Comparison of ENCODE assay signal across 22 cellular contexts in genomic region chr6:92688328-92688727, GRCh38.
DNase-seq lines count a peak whose midpoint lies in the region; ATAC-seq lines count a peak whose summit lies in the region.
"Had no signal": no experiment of that assay in that cellular context is flagged by ENCODE, and none has a peak within 500 bp of the region (broad histone marks: within the 10 kb centered on the region; RNA-seq: fewer than 3 reads in every experiment).

No MANE protein-coding gene starts in this region.

- ATAC-seq in HG03342 (IDR thresholded peaks at IDR 0.05; ENCODE audit: unreplicated experiment) = peak; percentile 64
- ATAC-seq: activated CD4-positive, CD25-positive, alpha-beta regulatory T cell treated with anti-CD3 and anti-CD28 coated beads, Interleukin-2, amount 50 U/mL, for 24 hours had no signal

- DNase-seq in CD1c-positive myeloid dendritic cell (ENCODE audit: extremely low spot score) (peak; percentile 70), NOMO-1 (lab: John Stamatoyannopoulos, UW; ENCODE audit: unreplicated experiment in 2 of 2) (peak; percentile 43 to 82), dermis blood vessel endothelial cell (peak; percentile 5), dedifferentiated amniotic fluid mesenchymal stem cell (ENCODE audit: extremely low spot score) (no peak), NCI-H2029 (lab: John Stamatoyannopoulos, UW) (no peak), COLO829 (ENCODE audit: low spot score) (no peak)
- no peak for DNase-seq in stimulated activated naive CD4-positive, alpha-beta T cell treated with Interleukin-2 at 50 U/mL for 16 hours (lab: John Stamatoyannopoulos, UW)
- DNase-seq: activated CD4-positive, alpha-beta memory T cell treated with anti-CD3 and anti-CD28 coated beads, Interleukin-2, amount 10 ng/mL, durations not matched to agents 7 days and 5 days; activated gamma-delta T cell; brain microvascular endothelial cell; CD8-positive, alpha-beta memory T cell; DND-41; mesendoderm; naive B cell; NCI-H1694 treated with DMSO at 0.1 percent for 48 hours; NCI-H226; nucleus accumbens; stimulated activated CD4-positive, alpha-beta T cell treated with anti-CD3 and anti-CD28 coated beads, Interleukin-4, amount 100 ng/mL, for 1 hour; stimulated activated naive CD4-positive, alpha-beta T cell; T1000 had no signal

Comparison
In these comparisons a context has a peak if more than half of its experiments do, and no peak if none do; other contexts are left out.
1. DNase-seq: peak in CD1c-positive myeloid dendritic cell (single experiment), NOMO-1 (2 of 2) and dermis blood vessel endothelial cell (single experiment); none in dedifferentiated amniotic fluid mesenchymal stem cell (single experiment), NCI-H2029 (single experiment), COLO829 (single experiment) and stimulated activated naive CD4-positive, alpha-beta T cell treated with Interleukin-2 at 50 U/mL for 16 hours (single experiment).